ENCODE assay signal across 9 cellular contexts in genomic region chr15:28935316-28935715, GRCh38. TPM values are rescaled to one million over a fixed set of nuclear protein-coding genes. Genes with fewer than 3 reads are reported as not detected.
DNase-seq lines count a peak whose midpoint lies in the region; ATAC-seq and TF ChIP-seq lines count a peak whose summit lies in the region.
"Had no signal": no experiment of that assay in that cellular context is flagged by ENCODE, and none has a peak within 500 bp of the region (broad histone marks: within the 10 kb centered on the region; RNA-seq: fewer than 3 reads in every experiment).

No MANE protein-coding gene starts in this region.

- no peak overlapping the region for H3K4me3 Mint-ChIP-seq in activated CD4-positive, alpha-beta T cell treated with anti-CD3 and anti-CD28 coated beads, Interleukin-2, amount 10 ng/mL, durations not matched to agents 24 days and 14 days
- no peak overlapping the region for H3K4me3 Mint-ChIP-seq in glutamatergic neuron (ENCODE audit: unreplicated experiment)

- TF ChIP-seq POLR2A in vagina (IDR thresholded peaks at IDR 0.05) = no peak

- peaks cover 1% of the 10 kb centered on the region for H3K36me3 Mint-ChIP-seq in activated CD4-positive, alpha-beta T cell treated with anti-CD3 and anti-CD28 coated beads, Interleukin-2, amount 10 ng/mL, durations not matched to agents 24 days and 14 days (ENCODE audit: low read depth)
- H3K36me3 Mint-ChIP-seq in glutamatergic neuron (ENCODE audit: unreplicated experiment) = peaks cover 4% of the 10 kb centered on the region

- H3K27me3 ChIP-seq in vagina = no peaks in the 10 kb centered on the region

- POLR2A ChIA-PET in HEK293T (lab: Yijun Ruan, JAX) = no interaction called here

- no peaks in the 10 kb centered on the region for H3K27me3 Mint-ChIP-seq in activated CD4-positive, alpha-beta T cell treated with anti-CD3 and anti-CD28 coated beads, Interleukin-2, amount 10 ng/mL, durations not matched to agents 24 days and 14 days
- H3K27me3 Mint-ChIP-seq in glutamatergic neuron (ENCODE audit: unreplicated experiment) = peaks cover 5% of the 10 kb centered on the region

- H3K9me3 ChIP-seq in vagina = no peaks in the 10 kb centered on the region

- H3K36me3 ChIP-seq in vagina = no peaks in the 10 kb centered on the region

- TF ChIP-seq CTCF in 22Rv1 (IDR thresholded peaks at IDR 0.05) (peak; percentile 23; the same call in 1 of the 2 replicates), glutamatergic neuron (IDR thresholded peaks at IDR 0.05; ENCODE audit: partially characterized antibody, unreplicated experiment) (peak; percentile 46), vagina (IDR thresholded peaks at IDR 0.05) (no peak)

- no peak overlapping the region for H3K4me3 ChIP-seq in vagina

- no peak for ATAC-seq in HG03565 (IDR thresholded peaks at IDR 0.05; ENCODE audit: unreplicated experiment)
- ATAC-seq in GM21360 (IDR thresholded peaks at IDR 0.05; ENCODE audit: unreplicated experiment) = no peak
- ATAC-seq in GM18868 (IDR thresholded peaks at IDR 0.05; ENCODE audit: unreplicated experiment) = no peak

- intact Hi-C loops in activated CD4-positive, alpha-beta T cell treated with anti-CD3 and anti-CD28 coated beads, Interleukin-2, amount 10 ng/mL, durations not matched to agents 24 days and 14 days (cut with micrococcal nuclease) = no loop called here
- intact Hi-C loops in vagina (cut with DNase I) = no loop called here

- no peaks in the 10 kb centered on the region for H3K9me3 Mint-ChIP-seq in activated CD4-positive, alpha-beta T cell treated with anti-CD3 and anti-CD28 coated beads, Interleukin-2, amount 10 ng/mL, durations not matched to agents 24 days and 14 days
- H3K9me3 Mint-ChIP-seq in glutamatergic neuron (ENCODE audit: unreplicated experiment) = peaks cover 16% of the 10 kb centered on the region

- peaks cover 23% of the 10 kb centered on the region for H3K4me1 Mint-ChIP-seq in activated CD4-positive, alpha-beta T cell treated with anti-CD3 and anti-CD28 coated beads, Interleukin-2, amount 10 ng/mL, durations not matched to agents 24 days and 14 days
- peaks cover 42% of the 10 kb centered on the region for H3K4me1 Mint-ChIP-seq in glutamatergic neuron (ENCODE audit: low read depth, unreplicated experiment)

- no peak overlapping the region for H3K27ac Mint-ChIP-seq in activated CD4-positive, alpha-beta T cell treated with anti-CD3 and anti-CD28 coated beads, Interleukin-2, amount 10 ng/mL, durations not matched to agents 24 days and 14 days
- no peak overlapping the region for H3K27ac Mint-ChIP-seq in glutamatergic neuron (ENCODE audit: unreplicated experiment)

- no peaks in the 10 kb centered on the region for H3K4me1 ChIP-seq in vagina

- CTCF ChIA-PET in HEK293T (lab: Yijun Ruan, JAX) = no interaction called here

- no peak overlapping the region for H3K27ac ChIP-seq in 22Rv1
- no peak overlapping the region for H3K27ac ChIP-seq in vagina

- DNase-seq in HEK293T (ENCODE audit: extremely low spot score) (peak; percentile 16), glutamatergic neuron (peak; percentile 72), vagina (ENCODE audit: extremely low spot score in 2 of 2) (no peak)
- DNase-seq in activated CD4-positive, alpha-beta T cell treated with anti-CD3 and anti-CD28 coated beads, Interleukin-2, amount 10 ng/mL, durations not matched to agents 24 days and 14 days = peak; percentile 70
- DNase-seq: NCI-H1694 had no signal

TF ChIP-seq in HEK293T, 16 proteins besides CTCF, POLR2A, EP300 and RAD21:
- TF ChIP-seq L3MBTL2 (conservative IDR thresholded peaks at IDR 0.05) (no peak), ZNF384 (IDR thresholded peaks at IDR 0.05) (no peak)
- TF ChIP-seq, protein P1, sequence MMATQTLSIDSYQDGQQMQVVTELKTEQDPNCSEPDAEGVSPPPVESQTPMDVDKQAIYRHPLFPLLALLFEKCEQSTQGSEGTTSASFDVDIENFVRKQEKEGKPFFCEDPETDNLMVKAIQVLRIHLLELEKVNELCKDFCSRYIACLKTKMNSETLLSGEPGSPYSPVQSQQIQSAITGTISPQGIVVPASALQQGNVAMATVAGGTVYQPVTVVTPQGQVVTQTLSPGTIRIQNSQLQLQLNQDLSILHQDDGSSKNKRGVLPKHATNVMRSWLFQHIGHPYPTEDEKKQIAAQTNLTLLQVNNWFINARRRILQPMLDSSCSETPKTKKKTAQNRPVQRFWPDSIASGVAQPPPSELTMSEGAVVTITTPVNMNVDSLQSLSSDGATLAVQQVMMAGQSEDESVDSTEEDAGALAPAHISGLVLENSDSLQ (IDR thresholded peaks at IDR 0.05) = no peak

RNA-seq across cellular contexts. Expression of gene APBA2, which starts 49.5 kb away (rescaled TPM):
- total RNA-seq in activated CD4-positive, alpha-beta T cell treated with anti-CD3 and anti-CD28 coated beads, Interleukin-2, amount 10 ng/mL, durations not matched to agents 24 days and 14 days = 1.8 and 1.9 TPM in 2 replicates
- total RNA-seq in glutamatergic neuron (ENCODE audit: unreplicated experiment) (166 TPM), vagina (19.6 TPM)

Comparison
In these comparisons a context has a peak if more than half of its experiments do, and no peak if none do; other contexts are left out.
1. CTCF ChIP-seq: peak in 22Rv1 (single experiment) and glutamatergic neuron (single experiment); none in vagina (0 of 3).
2. DNase-seq: peak in HEK293T (single experiment), activated CD4-positive, alpha-beta T cell treated with anti-CD3 and anti-CD28 coated beads, Interleukin-2, amount 10 ng/mL, durations not matched to agents 24 days and 14 days (single experiment) and glutamatergic neuron (single experiment); none in vagina (0 of 2).